1 cellular context compared by ENCODE assay signal in the genomic region with DNA sequence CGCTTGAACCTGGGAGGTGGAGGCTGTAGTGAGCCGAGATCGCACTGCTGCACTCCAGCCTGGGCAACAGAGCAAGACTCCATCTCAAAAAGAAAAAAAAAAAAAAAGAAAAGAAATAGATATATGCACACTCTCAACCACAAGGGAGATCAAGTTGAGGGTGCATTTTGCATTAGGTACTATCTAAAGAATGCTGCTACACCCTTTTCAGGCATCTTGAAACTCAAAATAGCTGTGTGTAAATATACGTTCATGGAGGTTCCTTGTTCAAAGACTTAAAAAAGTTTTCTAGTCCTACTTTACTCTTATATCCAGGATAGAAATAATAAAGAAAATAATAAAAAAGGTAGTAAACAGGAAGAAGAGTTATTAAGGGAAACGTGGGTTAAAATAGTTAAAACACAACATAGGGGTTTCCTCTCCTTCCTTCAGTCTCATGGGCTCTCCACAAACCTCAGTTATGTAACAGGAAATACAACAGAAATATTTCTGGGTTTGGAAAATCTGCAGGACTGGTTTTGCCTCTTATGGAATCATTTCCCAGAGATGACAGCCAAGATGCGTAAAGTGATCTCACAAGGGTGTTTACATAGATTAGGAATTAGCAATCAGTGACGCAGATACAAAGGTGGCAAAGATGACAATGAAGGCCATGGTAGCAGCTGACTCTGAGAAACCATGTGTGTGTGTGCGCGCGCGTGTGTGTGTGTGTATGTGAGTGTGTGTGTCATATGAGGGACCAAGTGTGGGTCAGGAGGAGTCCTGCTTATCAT.
TF ChIP-seq lines count a peak whose summit lies in the region.

No MANE protein-coding gene starts in this region.

TF ChIP-seq in IMR-90, 13 proteins besides CTCF, POLR2A, EP300 and RAD21:
- no peak for TF ChIP-seq MAFK (IDR thresholded peaks at IDR 0.05; ENCODE audit: low read depth, low read length)
- no peak for TF ChIP-seq MAZ (IDR thresholded peaks at IDR 0.05; ENCODE audit: borderline replicate concordance, low read depth, low read length)
- TF ChIP-seq MXI1 (IDR thresholded peaks at IDR 0.05; ENCODE audit: borderline replicate concordance, low read depth, low read length): no peak
